ENCODE assay signal across 8 cellular contexts in genomic region chr1:187072262-187073034, GRCh38.
A peak's percentile ranks its signal among the peaks of the same experiment; 100 is the strongest.
DNase-seq lines count a peak whose midpoint lies in the region; ATAC-seq lines count a peak whose summit lies in the region.
"Not testable (repeated sequence)": the region's sequence is repeated elsewhere in the genome, so short reads cannot be mapped to it uniquely, and the experiment has no call there.

No MANE protein-coding gene starts in this region.

- POLR2A ChIA-PET in CD4-positive, alpha-beta memory T cell (lab: Charles Lee; ENCODE audit: partially characterized antibody), result interaction anchor here (1.0 to 2.3 kb wide), 4 partner anchors 15 to 87 kb away, joined by 3 to 24 read pairs (median 8); no protein-coding TSS in a partner anchor

- ATAC-seq in GM19043 (IDR thresholded peaks at IDR 0.05; ENCODE audit: low read depth, unreplicated experiment) (peak; percentile 61), HG02759 (IDR thresholded peaks at IDR 0.05; ENCODE audit: unreplicated experiment) (peak; percentile 82)
- peak; percentile 83 for ATAC-seq in stimulated activated naive CD8-positive, alpha-beta T cell treated with anti-CD3 and anti-CD28 coated beads, Interleukin-15, amount 100 ng/mL, for 72 hours

- not testable (repeated sequence) for H3K4me1 ChIP-seq in CD4-positive, alpha-beta memory T cell (ENCODE audit: insufficient read depth, low read length); adipocyte (ENCODE audit: control insufficient read depth, insufficient read depth, low read length); mesenchymal stem cell (ENCODE audit: control insufficient read depth, insufficient read depth, low read depth, low read length)

- not testable (repeated sequence) for H3K14ac ChIP-seq in mesenchymal stem cell (ENCODE audit: low read length in 2 of 2)

- H3K4me2 ChIP-seq in mesenchymal stem cell (ENCODE audit: low read length, poor library complexity, severe bottlenecking), result not testable (repeated sequence)

- H3K9ac ChIP-seq in adipocyte (ENCODE audit: low read length), result not testable (repeated sequence)
- H3K9ac ChIP-seq in mesenchymal stem cell (ENCODE audit: low read length), result peak overlapping the region; percentile 55

- peak overlapping the region; percentile 82 to 94 (median 88) for H3K4me3 Mint-ChIP-seq in CD4-positive, alpha-beta memory T cell
- peak overlapping the region; percentile 80 to 96 (median 94) for H3K4me3 Mint-ChIP-seq in IgD-negative memory B cell
- peak overlapping the region; percentile 91 for H3K4me3 Mint-ChIP-seq in activated CD4-positive, alpha-beta T cell treated with anti-CD3 and anti-CD28 coated beads, Interleukin-2, amount 10 ng/mL, durations not matched to agents 24 days and 14 days
- peak overlapping the region; percentile 91 to 92 for H3K4me3 Mint-ChIP-seq in stimulated activated naive CD8-positive, alpha-beta T cell treated with anti-CD3 and anti-CD28 coated beads, Interleukin-15, amount 100 ng/mL, for 72 hours

- H2AK5ac ChIP-seq in mesenchymal stem cell (ENCODE audit: low read length, severe bottlenecking), result not testable (repeated sequence)

- not testable (repeated sequence) for H3K36me3 Mint-ChIP-seq in CD4-positive, alpha-beta memory T cell; IgD-negative memory B cell; activated CD4-positive, alpha-beta T cell treated with anti-CD3 and anti-CD28 coated beads, Interleukin-2, amount 10 ng/mL, durations not matched to agents 24 days and 14 days (ENCODE audit: low read depth)

- intact Hi-C loops in CD4-positive, alpha-beta memory T cell (cut with micrococcal nuclease), result loop anchor here (1.0 kb wide), 1 partner anchor 20 kb away; no protein-coding TSS in a partner anchor
- intact Hi-C loops in activated CD4-positive, alpha-beta T cell treated with anti-CD3 and anti-CD28 coated beads, Interleukin-2, amount 10 ng/mL, durations not matched to agents 24 days and 14 days (cut with micrococcal nuclease), result not testable (repeated sequence)

- DNase-seq in CD4-positive, alpha-beta memory T cell, result peak in 4 of 5 donors; percentile 11 to 38 (median 24)
- DNase-seq in activated CD4-positive, alpha-beta T cell treated with anti-CD3 and anti-CD28 coated beads, Interleukin-2, amount 10 ng/mL, durations not matched to agents 24 days and 14 days, result peak; percentile 66
- not testable (repeated sequence) for DNase-seq in adipocyte (ENCODE audit: low read depth); mesenchymal stem cell
- peak; percentile 23 to 35 for DNase-seq in stimulated activated naive CD8-positive, alpha-beta T cell treated with anti-CD3 and anti-CD28 coated beads, Interleukin-15, amount 100 ng/mL, for 72 hours

- not testable (repeated sequence) for H3K9me3 ChIP-seq in CD4-positive, alpha-beta memory T cell (ENCODE audit: control insufficient read depth in 1 of 2, low read length in 2 of 2); adipocyte (ENCODE audit: control insufficient read depth, low read length); mesenchymal stem cell (ENCODE audit: control insufficient read depth, low read length)

- H3K4ac ChIP-seq in mesenchymal stem cell (ENCODE audit: low read depth in 1 of 2, low read length in 2 of 2), result not testable (repeated sequence)

- not testable (repeated sequence) for H2BK120ac ChIP-seq in mesenchymal stem cell (ENCODE audit: low read depth, low read length)

- H3K4me3 ChIP-seq in CD4-positive, alpha-beta memory T cell (ENCODE audit: low read length in 2 of 2), result peak overlapping the region in 1 of 2 donors; percentile 31
- H3K4me3 ChIP-seq in adipocyte (ENCODE audit: low read length) (peak overlapping the region; percentile 71), mesenchymal stem cell (ENCODE audit: insufficient read depth in 1 of 2, low read depth in 1 of 2, low read length in 2 of 2) (peak overlapping the region in 1 of 2 experiments; percentile 76)

- not testable (repeated sequence) for H3K23ac ChIP-seq in mesenchymal stem cell (ENCODE audit: low read length in 2 of 2)

- H2AFZ ChIP-seq in mesenchymal stem cell (ENCODE audit: low read depth, low read length), result not testable (repeated sequence)

- not testable (repeated sequence) for H3K36me3 ChIP-seq in CD4-positive, alpha-beta memory T cell (ENCODE audit: insufficient read depth, low read length); adipocyte (ENCODE audit: control insufficient read depth, insufficient read depth, low read length, severe bottlenecking); mesenchymal stem cell (ENCODE audit: control insufficient read depth in 1 of 2, insufficient read depth in 2 of 2, low read depth in 1 of 2, low read length in 2 of 2)

- not testable (repeated sequence) for H3K18ac ChIP-seq in mesenchymal stem cell (ENCODE audit: low read depth in 1 of 2, low read length in 2 of 2)

- CTCF ChIA-PET in CD4-positive, alpha-beta memory T cell (lab: Charles Lee; ENCODE audit: partially characterized antibody), result interaction anchor here (0.7 to 1.8 kb wide), 4 partner anchors 16 to 697 kb away, joined by 3 to 9 read pairs (median 4); partner anchors contain the start of genes ODR4 and TPR

- H2BK12ac ChIP-seq in mesenchymal stem cell (ENCODE audit: low read length in 2 of 2), result not testable (repeated sequence)

- not testable (repeated sequence) for H2BK15ac ChIP-seq in mesenchymal stem cell (ENCODE audit: low read depth, poor library complexity, severe bottlenecking)

- H3K27ac ChIP-seq in CD4-positive, alpha-beta memory T cell (ENCODE audit: low read depth, low read length); mesenchymal stem cell (ENCODE audit: low read length, poor library complexity, severe bottlenecking): not testable (repeated sequence)

- H3K27me3 ChIP-seq in CD4-positive, alpha-beta memory T cell (ENCODE audit: insufficient read depth, low read length); adipocyte (replicated peaks; ENCODE audit: control insufficient read depth, insufficient read depth, low read length); mesenchymal stem cell (ENCODE audit: control insufficient read depth in 1 of 2, insufficient read depth in 1 of 2, low read length in 2 of 2): not testable (repeated sequence)

- H4K8ac ChIP-seq in mesenchymal stem cell (ENCODE audit: low read length), result not testable (repeated sequence)

- not testable (repeated sequence) for H3K4me1 Mint-ChIP-seq in CD4-positive, alpha-beta memory T cell; IgD-negative memory B cell; activated CD4-positive, alpha-beta T cell treated with anti-CD3 and anti-CD28 coated beads, Interleukin-2, amount 10 ng/mL, durations not matched to agents 24 days and 14 days; stimulated activated naive CD8-positive, alpha-beta T cell treated with anti-CD3 and anti-CD28 coated beads, Interleukin-15, amount 100 ng/mL, for 72 hours

- peak overlapping the region; percentile 57 to 89 (median 76) for H3K27ac Mint-ChIP-seq in CD4-positive, alpha-beta memory T cell
- H3K27ac Mint-ChIP-seq in IgD-negative memory B cell, result peak overlapping the region in 1 of 3 donors; percentile 79
- H3K27ac Mint-ChIP-seq in activated CD4-positive, alpha-beta T cell treated with anti-CD3 and anti-CD28 coated beads, Interleukin-2, amount 10 ng/mL, durations not matched to agents 24 days and 14 days, result peak overlapping the region; percentile 93
- peak overlapping the region; percentile 95 to 97 for H3K27ac Mint-ChIP-seq in stimulated activated naive CD8-positive, alpha-beta T cell treated with anti-CD3 and anti-CD28 coated beads, Interleukin-15, amount 100 ng/mL, for 72 hours

- not testable (repeated sequence) for H3K27me3 Mint-ChIP-seq in CD4-positive, alpha-beta memory T cell; IgD-negative memory B cell; activated CD4-positive, alpha-beta T cell treated with anti-CD3 and anti-CD28 coated beads, Interleukin-2, amount 10 ng/mL, durations not matched to agents 24 days and 14 days; stimulated activated naive CD8-positive, alpha-beta T cell treated with anti-CD3 and anti-CD28 coated beads, Interleukin-15, amount 100 ng/mL, for 72 hours

- 90% methylated on average over 28 of the region's 29 CpGs for WGBS in mesenchymal stem cell

- H3K79me1 ChIP-seq in mesenchymal stem cell (replicated peaks; ENCODE audit: low read length, poor library complexity, severe bottlenecking), result not testable (repeated sequence)

- peaks cover 0 to 12% (median 7%) of the 10 kb centered on the region in 8 donors for H3K9me3 Mint-ChIP-seq in CD4-positive, alpha-beta memory T cell
- H3K9me3 Mint-ChIP-seq in IgD-negative memory B cell; activated CD4-positive, alpha-beta T cell treated with anti-CD3 and anti-CD28 coated beads, Interleukin-2, amount 10 ng/mL, durations not matched to agents 24 days and 14 days; stimulated activated naive CD8-positive, alpha-beta T cell treated with anti-CD3 and anti-CD28 coated beads, Interleukin-15, amount 100 ng/mL, for 72 hours: not testable (repeated sequence)

- H4K91ac ChIP-seq in mesenchymal stem cell (ENCODE audit: low read length), result not testable (repeated sequence)

- not testable (repeated sequence) for H2BK5ac ChIP-seq in mesenchymal stem cell (ENCODE audit: low read depth, low read length, poor library complexity, severe bottlenecking)
